ENCODE assay signal across 1 cellular context in genomic region chr13:27967736-27968315, GRCh38.
TF ChIP-seq lines count a peak whose summit lies in the region.

No MANE protein-coding gene starts in this region.

TF ChIP-seq in endothelial cell of umbilical vein, 7 proteins besides CTCF, POLR2A, EP300 and RAD21:
- TF ChIP-seq EZH2 (IDR thresholded peaks at IDR 0.05; ENCODE audit: borderline replicate concordance, low read depth, low read length, severe bottlenecking) (peak; percentile 54), FOS (IDR thresholded peaks at IDR 0.05; ENCODE audit: borderline replicate concordance, insufficient read depth, low read length) (no peak), MAX (IDR thresholded peaks at IDR 0.05; ENCODE audit: insufficient read depth, insufficient read length) (no peak)
